2 cellular contexts compared by ENCODE assay signal in the genomic region with DNA sequence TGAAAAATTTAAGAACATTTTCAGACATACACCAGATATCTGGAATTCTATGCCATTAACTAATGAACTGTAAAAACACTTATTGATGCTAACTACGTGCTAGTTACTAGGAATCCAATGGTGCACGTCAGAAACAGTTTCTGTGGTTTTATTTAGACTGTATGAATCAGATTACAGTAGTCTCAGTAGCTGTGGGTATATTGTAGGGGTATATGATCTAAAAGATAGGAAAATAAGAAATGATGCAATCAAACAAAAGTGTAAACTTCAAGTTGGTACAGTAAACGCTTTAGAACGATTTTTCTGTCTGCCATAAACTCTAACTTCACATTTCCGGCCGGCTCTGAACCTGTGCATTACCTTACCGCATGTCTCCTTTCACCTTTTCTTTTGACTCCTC.
A peak's percentile ranks its signal among the peaks of the same experiment; 100 is the strongest.
TF ChIP-seq lines count a peak whose summit lies in the region.

No MANE protein-coding gene starts in this region.

TF ChIP-seq in HepG2, 621 proteins besides CTCF, POLR2A, EP300 and RAD21:
- no peak for TF ChIP-seq ELF4 (CRISPR knock-in tag; IDR thresholded peaks at IDR 0.05; ENCODE audit: borderline replicate concordance)
- TF ChIP-seq MAFG (CRISPR knock-in tag; IDR thresholded peaks at IDR 0.05), result no peak
- peak; percentile 38; the same call in 1 of the 2 replicates for TF ChIP-seq ATF7 (IDR thresholded peaks at IDR 0.05)
- no peak for TF ChIP-seq ATF7 (CRISPR knock-in tag; IDR thresholded peaks at IDR 0.05)
- TF ChIP-seq HOXA9 (CRISPR knock-in tag; IDR thresholded peaks at IDR 0.05; ENCODE audit: borderline replicate concordance), result no peak

TF ChIP-seq in H1, 55 proteins besides CTCF, POLR2A, EP300 and RAD21:
- TF ChIP-seq EZH2 (IDR thresholded peaks at IDR 0.05; ENCODE audit: low read depth, low read length, severe bottlenecking) (no peak), SP2 (IDR thresholded peaks at IDR 0.05; ENCODE audit: low read length) (no peak), TCF12 (IDR thresholded peaks at IDR 0.05; ENCODE audit: low read depth, low read length) (no peak), SIX5 (IDR thresholded peaks at IDR 0.05; ENCODE audit: low read depth, low read length) (no peak), HDAC2 (IDR thresholded peaks at IDR 0.05; ENCODE audit: borderline replicate concordance in 1 of 2, low read depth in 2 of 2, low read length in 2 of 2) (no peak), CHD1 (IDR thresholded peaks at IDR 0.05; ENCODE audit: low read depth, low read length) (no peak), RFX5 (IDR thresholded peaks at IDR 0.05; ENCODE audit: borderline replicate concordance, low read depth, low read length) (no peak), KDM5A (IDR thresholded peaks at IDR 0.05; ENCODE audit: low read length) (no peak), ZNF274 (IDR thresholded peaks at IDR 0.05; ENCODE audit: borderline replicate concordance, extremely low read depth, low read length) (no peak), TAF1 (IDR thresholded peaks at IDR 0.05; ENCODE audit: low read depth, low read length) (no peak), KDM4A (IDR thresholded peaks at IDR 0.05; ENCODE audit: low read depth, low read length, severe bottlenecking) (no peak), CTBP2 (IDR thresholded peaks at IDR 0.05; ENCODE audit: borderline replicate concordance, insufficient read depth, insufficient read length, low read length) (no peak), SP1 (IDR thresholded peaks at IDR 0.05; ENCODE audit: low read depth, low read length) (no peak), MAFK (IDR thresholded peaks at IDR 0.05; ENCODE audit: low read depth, low read length) (no peak)
- TF ChIP-seq, protein P1, sequence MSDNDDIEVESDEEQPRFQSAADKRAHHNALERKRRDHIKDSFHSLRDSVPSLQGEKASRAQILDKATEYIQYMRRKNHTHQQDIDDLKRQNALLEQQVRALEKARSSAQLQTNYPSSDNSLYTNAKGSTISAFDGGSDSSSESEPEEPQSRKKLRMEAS (IDR thresholded peaks at IDR 0.05), result no peak
- TF ChIP-seq, protein P2, sequence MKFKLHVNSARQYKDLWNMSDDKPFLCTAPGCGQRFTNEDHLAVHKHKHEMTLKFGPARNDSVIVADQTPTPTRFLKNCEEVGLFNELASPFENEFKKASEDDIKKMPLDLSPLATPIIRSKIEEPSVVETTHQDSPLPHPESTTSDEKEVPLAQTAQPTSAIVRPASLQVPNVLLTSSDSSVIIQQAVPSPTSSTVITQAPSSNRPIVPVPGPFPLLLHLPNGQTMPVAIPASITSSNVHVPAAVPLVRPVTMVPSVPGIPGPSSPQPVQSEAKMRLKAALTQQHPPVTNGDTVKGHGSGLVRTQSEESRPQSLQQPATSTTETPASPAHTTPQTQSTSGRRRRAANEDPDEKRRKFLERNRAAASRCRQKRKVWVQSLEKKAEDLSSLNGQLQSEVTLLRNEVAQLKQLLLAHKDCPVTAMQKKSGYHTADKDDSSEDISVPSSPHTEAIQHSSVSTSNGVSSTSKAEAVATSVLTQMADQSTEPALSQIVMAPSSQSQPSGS (IDR thresholded peaks at IDR 0.05; ENCODE audit: low read length), result no peak
